ENCODE assay signal across 27 cellular contexts in genomic region chr21:45390121-45390751, GRCh38. TPM values are rescaled to one million over a fixed set of nuclear protein-coding genes. Genes with fewer than 3 reads are reported as not detected.
DNase-seq lines count a peak whose midpoint lies in the region; ATAC-seq, FAIRE-seq and TF ChIP-seq lines count a peak whose summit lies in the region.
"Had no signal": no experiment of that assay in that cellular context is flagged by ENCODE, and none has a peak within 500 bp of the region (broad histone marks: within the 10 kb centered on the region; RNA-seq: fewer than 3 reads in every experiment).

No MANE protein-coding gene starts in this region.

- TF ChIP-seq EP300 in HepG2 (IDR thresholded peaks at IDR 0.05; ENCODE audit: low read depth in 2 of 2, low read length in 2 of 2), result no peak
- no peak for TF ChIP-seq EP300 in HepG2 (CRISPR knock-in tag; IDR thresholded peaks at IDR 0.05; ENCODE audit: borderline replicate concordance)
- TF ChIP-seq EP300 in ovary (IDR thresholded peaks at IDR 0.05), result no peak

- no peaks in the 10 kb centered on the region for H3K9me3 Mint-ChIP-seq in activated CD8-positive, alpha-beta memory T cell treated with anti-CD3 and anti-CD28 coated beads, Interleukin-2, amount 10 ng/mL, durations not matched to agents 7 days and 5 days (ENCODE audit: low read depth)
- H3K9me3 Mint-ChIP-seq: CD4-positive, alpha-beta memory T cell; IgD-negative memory B cell; natural killer cell treated with Interleukin-12 subunit alpha and Interleukin-12 subunit beta and Interleukin-15 and Interleukin-18, amount 100 ng/mL, for 72 hours had no signal

- H3K4me1 Mint-ChIP-seq in activated CD8-positive, alpha-beta memory T cell treated with anti-CD3 and anti-CD28 coated beads, Interleukin-2, amount 10 ng/mL, durations not matched to agents 7 days and 5 days, result no peaks in the 10 kb centered on the region
- H3K4me1 Mint-ChIP-seq: CD4-positive, alpha-beta memory T cell; IgD-negative memory B cell had no signal

- no peak overlapping the region for H2AFZ ChIP-seq in HepG2 (ENCODE audit: low read length)

- TF ChIP-seq CTCF in right lobe of liver (IDR thresholded peaks at IDR 0.05) (no peak), HepG2 (CRISPR knock-in tag; IDR thresholded peaks at IDR 0.05) (no peak), ovary (IDR thresholded peaks at IDR 0.05) (no peak), omental fat pad (IDR thresholded peaks at IDR 0.05) (no peak)

- H3K9me3 ChIP-seq in right lobe of liver (no peaks in the 10 kb centered on the region), HepG2 (ENCODE audit: low read length) (no peaks in the 10 kb centered on the region), ovary (no peaks in the 10 kb centered on the region), aorta (ENCODE audit: control insufficient read depth, low read length) (no peaks in the 10 kb centered on the region)
- H3K9me3 ChIP-seq: SJSA1, stomach, thyroid gland had no signal

- no peak overlapping the region for H3K4me3 Mint-ChIP-seq in activated CD8-positive, alpha-beta memory T cell treated with anti-CD3 and anti-CD28 coated beads, Interleukin-2, amount 10 ng/mL, durations not matched to agents 7 days and 5 days
- H3K4me3 Mint-ChIP-seq: CD4-positive, alpha-beta memory T cell; IgD-negative memory B cell; natural killer cell treated with Interleukin-12 subunit alpha and Interleukin-12 subunit beta and Interleukin-15 and Interleukin-18, amount 100 ng/mL, for 72 hours had no signal

- FAIRE-seq in HepG2 (lab: Jason Lieb, UNC), result no peak
- FAIRE-seq: islet of Langerhans had no signal

- DNase-seq in right lobe of liver (peak; percentile 17 to 47 (median 43)), HepG2 (ENCODE audit: low spot score) (no peak), left ventricle myocardium superior (peak; percentile 25), ovary (peak; percentile 9 to 41 (median 26)), aorta (peak; percentile 42 to 65), omental fat pad (ENCODE audit: low spot score) (no peak)
- no peak for DNase-seq in activated CD8-positive, alpha-beta memory T cell treated with anti-CD3 and anti-CD28 coated beads, Interleukin-2, amount 10 ng/mL, durations not matched to agents 7 days and 5 days
- DNase-seq: activated CD4-positive, alpha-beta T cell treated with anti-CD3 and anti-CD28 coated beads for 48 hours; activated T-cell treated with anti-CD3 and anti-CD28 coated beads for 4 hours; AML-193; CD4-positive, alpha-beta memory T cell; central memory CD4-positive, alpha-beta T cell; GOT3; MV-4-11; NCI-H1436 treated with DMSO at 0.1 percent for 48 hours; NCI-H82; retina; stimulated activated CD4-positive, alpha-beta T cell treated with anti-CD3 and anti-CD28 coated beads, Interleukin-12 subunit alpha, Interleukin-12 subunit beta, amount 100 ng/mL, for 4 hours; stimulated activated CD4-positive, alpha-beta T cell treated with anti-CD3 and anti-CD28 coated beads, Interleukin-2, amount 100 ng/mL, for 48 hours; stomach; thyroid gland; WERI-Rb-1 had no signal

- H3K4me1 ChIP-seq in right lobe of liver (no peaks in the 10 kb centered on the region), HepG2 (ENCODE audit: insufficient read depth, low read length) (peaks cover 37% of the 10 kb centered on the region), ovary (ENCODE audit: insufficient read depth) (peaks cover 19% of the 10 kb centered on the region), aorta (ENCODE audit: control insufficient read depth in 1 of 2, insufficient read depth in 2 of 2, low read length in 2 of 2) (no peaks in the 10 kb centered on the region)

- no peaks in the 10 kb centered on the region for H3K36me3 Mint-ChIP-seq in activated CD8-positive, alpha-beta memory T cell treated with anti-CD3 and anti-CD28 coated beads, Interleukin-2, amount 10 ng/mL, durations not matched to agents 7 days and 5 days
- H3K36me3 Mint-ChIP-seq: CD4-positive, alpha-beta memory T cell; IgD-negative memory B cell; natural killer cell treated with Interleukin-12 subunit alpha and Interleukin-12 subunit beta and Interleukin-15 and Interleukin-18, amount 100 ng/mL, for 72 hours had no signal

- in situ Hi-C loops in HepG2 (cut with HindIII; ENCODE audit: extremely low pct_ligation_motif_present, low pct_unique_long_range_greater_than_20kb), result no loop called here

- TF ChIP-seq POLR2A in right lobe of liver (IDR thresholded peaks at IDR 0.05) (no peak), HepG2 (IDR thresholded peaks at IDR 0.05; ENCODE audit: insufficient read depth in 1 of 2, low read depth in 2 of 2, low read length in 2 of 2) (no peak), ovary (IDR thresholded peaks at IDR 0.05) (no peak)

- no peaks in the 10 kb centered on the region for H4K20me1 ChIP-seq in HepG2 (ENCODE audit: insufficient read depth, low read length)

- H3K4me3 ChIP-seq in right lobe of liver, result no peak overlapping the region
- no peak overlapping the region for H3K4me3 ChIP-seq in HepG2 (replicated peaks in 1 of 3; ENCODE audit: insufficient read depth in 1 of 3, low read depth in 2 of 3, low read length in 3 of 3)
- H3K4me3 ChIP-seq in ovary, result no peak overlapping the region
- no peak overlapping the region for H3K4me3 ChIP-seq in aorta (ENCODE audit: low read length in 2 of 2)
- H3K4me3 ChIP-seq: SJSA1, stomach, thyroid gland had no signal

- no peak overlapping the region for H3K27ac Mint-ChIP-seq in activated CD8-positive, alpha-beta memory T cell treated with anti-CD3 and anti-CD28 coated beads, Interleukin-2, amount 10 ng/mL, durations not matched to agents 7 days and 5 days
- H3K27ac Mint-ChIP-seq: CD4-positive, alpha-beta memory T cell; IgD-negative memory B cell; natural killer cell treated with Interleukin-12 subunit alpha and Interleukin-12 subunit beta and Interleukin-15 and Interleukin-18, amount 100 ng/mL, for 72 hours had no signal

- no peaks in the 10 kb centered on the region for H3K79me2 ChIP-seq in HepG2 (ENCODE audit: insufficient read depth, low read length)

- H3K27me3 ChIP-seq in right lobe of liver (no peaks in the 10 kb centered on the region), HepG2 (ENCODE audit: control insufficient read depth in 1 of 2, insufficient read depth in 2 of 2, low read length in 2 of 2) (peaks cover 11 to 82% of the 10 kb centered on the region in 2 experiments), ovary (no peaks in the 10 kb centered on the region), aorta (ENCODE audit: control insufficient read depth in 1 of 2, insufficient read depth in 2 of 2, low read length in 1 of 2) (no peaks in the 10 kb centered on the region)
- H3K27me3 ChIP-seq: SJSA1, thyroid gland had no signal

- no peak overlapping the region for H3K4me2 ChIP-seq in HepG2 (ENCODE audit: low read depth, low read length)

- ATAC-seq in right lobe of liver (no peak), HepG2 (no peak), left ventricle myocardium superior (no peak), aorta (ENCODE audit: low FRiP score) (no peak), omental fat pad (ENCODE audit: low FRiP score) (no peak), HG02970 (IDR thresholded peaks at IDR 0.05; ENCODE audit: low FRiP score, unreplicated experiment) (no peak)
- no peak for ATAC-seq in activated CD8-positive, alpha-beta memory T cell treated with anti-CD3 and anti-CD28 coated beads, Interleukin-2, amount 10 ng/mL, durations not matched to agents 7 days and 5 days
- ATAC-seq: natural killer cell treated with Interleukin-12 subunit alpha and Interleukin-12 subunit beta and Interleukin-15 and Interleukin-18, amount 100 ng/mL, for 72 hours had no signal

- H3K27ac ChIP-seq in right lobe of liver (no peak overlapping the region), HepG2 (ENCODE audit: extremely low read length, insufficient read depth, low read length) (no peak overlapping the region), ovary (no peak overlapping the region), aorta (ENCODE audit: low read depth in 1 of 2, low read length in 2 of 2) (no peak overlapping the region)
- H3K27ac ChIP-seq: SJSA1, stomach, WERI-Rb-1 had no signal

- no TSS peak for BruUV-seq in HepG2 (replicated peaks; lab: Mats Ljungman, UMichigan)

- no peak overlapping the region for H3K9ac ChIP-seq in HepG2 (ENCODE audit: insufficient read depth, low read depth, low read length)

- H3K27me3 Mint-ChIP-seq in activated CD8-positive, alpha-beta memory T cell treated with anti-CD3 and anti-CD28 coated beads, Interleukin-2, amount 10 ng/mL, durations not matched to agents 7 days and 5 days, result peaks cover 2% of the 10 kb centered on the region

- POLR2A ChIA-PET in HepG2 (lab: Yijun Ruan, JAX), result interaction anchor here (1.1 kb wide), 1 partner anchor 33 kb away, joined by 3 read pairs; no protein-coding TSS in a partner anchor

- no peaks in the 10 kb centered on the region for H3K36me3 ChIP-seq in right lobe of liver
- no peaks in the 10 kb centered on the region for H3K36me3 ChIP-seq in HepG2 (replicated peaks in 1 of 2; ENCODE audit: control insufficient read depth in 1 of 2, insufficient read depth in 2 of 2, low read length in 2 of 2)
- no peaks in the 10 kb centered on the region for H3K36me3 ChIP-seq in ovary
- no peaks in the 10 kb centered on the region for H3K36me3 ChIP-seq in aorta (ENCODE audit: control insufficient read depth in 1 of 2, insufficient read depth in 2 of 2, low read length in 1 of 2)
- H3K36me3 ChIP-seq: SJSA1, stomach, thyroid gland, WERI-Rb-1 had no signal

- intact Hi-C loops in right lobe of liver (cut with DNase I) (no loop called here), HepG2 (cut with micrococcal nuclease; ENCODE audit: unreplicated experiment) (no loop called here), left ventricle myocardium superior (cut with micrococcal nuclease) (no loop called here), ovary (cut with DNase I) (no loop called here), aorta (cut with DNase I) (no loop called here)

- TF ChIP-seq RAD21 in HepG2 (CRISPR knock-in tag; IDR thresholded peaks at IDR 0.05), result no peak

- CTCF ChIA-PET in HepG2 (lab: Yijun Ruan, JAX; ENCODE audit: low intra/inter-chr PET ratio, low total read pairs), result no interaction called here
- CTCF ChIA-PET in activated CD8-positive, alpha-beta memory T cell treated with anti-CD3 and anti-CD28 coated beads, Interleukin-2, amount 10 ng/mL, durations not matched to agents 7 days and 5 days (lab: Charles Lee), result no interaction called here

- WGBS in right lobe of liver (ENCODE audit: insufficient coverage, low coverage, low lambda C conversion rate, missing lambda C conversion rate), result 88% methylated on average over 10 of the region's 28 CpGs
- WGBS in HepG2 (ENCODE audit: low lambda C conversion rate), result 49% methylated on average over 18 of the region's 28 CpGs
- 87 to 91% (median 88%) methylated on average over 27 to 28 of the region's 28 CpGs for WGBS in ovary, 3 donors
- 92 to 93% methylated on average over 28 of the region's 28 CpGs for whole genome bisulfite sequencing in aorta, 2 donors

RNA-seq across cellular contexts. Expression of gene COL18A1, which starts 14.7 kb away (rescaled TPM):
- total RNA-seq in right lobe of liver (100 to 1,000 TPM; 261 to 487 (median 297) TPM), HepG2 (2016; rRNA removed; fragmentation: Illumina TruSeq; extraction: Trizol) (21.2 and 102 TPM in 2 replicates), left ventricle myocardium superior (52.4 TPM), ovary (100 to 1,000 TPM; 141 to 353 (median 270) TPM), aorta (100 to 1,000 TPM; 289 to 301 TPM), omental fat pad (100 to 1,000 TPM in 2 of 4 donors, 10 to 100 TPM in 2; 64.7 to 110 (median 98.9) TPM)
- total RNA-seq in HepG2 (2016; cell fraction: cytosol; rRNA removed; fragmentation: Illumina TruSeq; extraction: Trizol; ENCODE audit: low read depth), result 5.5 and 5.6 TPM in 2 replicates
- 18.4 and 106 TPM in 2 replicates for total RNA-seq in HepG2 (2016; cell fraction: insoluble cytoplasmic fraction; rRNA removed; fragmentation: Illumina TruSeq; extraction: Trizol)
- total RNA-seq in HepG2 (2016; cell fraction: membrane; rRNA removed; fragmentation: Illumina TruSeq; extraction: Trizol), result 10.8 and 11.6 TPM in 2 replicates
- total RNA-seq in HepG2 (2016; cell fraction: nucleus; rRNA removed; fragmentation: Illumina TruSeq; extraction: Trizol), result 122 and 150 TPM in 2 replicates
- polyA plus RNA-seq in HepG2 (2011; rRNA removed) (79.0 and 128 TPM in 2 replicates), ovary (100 to 1,000 TPM in 1 of 2 donors, 10 to 100 TPM in 1; 11.1 to 201 TPM), aorta (100 to 1,000 TPM in 1 of 2 donors, 10 to 100 TPM in 1; 97.3 to 963 TPM)
- polyA plus RNA-seq in HepG2 (2011; cell fraction: cytosol; rRNA removed), result 51.6 and 89.8 TPM in 2 replicates
- 1,622 and 2,194 TPM in 2 replicates for polyA plus RNA-seq in HepG2 (2011; cell fraction: nucleus; rRNA removed)
- polyA plus RNA-seq in HepG2 (2012), result 59.0 and 129 TPM in 2 replicates
- polyA plus RNA-seq in HepG2 (2016; cell fraction: cytosol; fragmentation: Illumina TruSeq; extraction: Trizol; ENCODE audit: low read depth), result 4.3 and 4.4 TPM in 2 replicates
- 20.7 and 26.9 TPM in 2 replicates for polyA plus RNA-seq in HepG2 (2016; cell fraction: insoluble cytoplasmic fraction; fragmentation: Illumina TruSeq; extraction: Trizol; ENCODE audit: low read depth)
- 5.0 and 6.2 TPM in 2 replicates for polyA plus RNA-seq in HepG2 (2016; cell fraction: membrane; fragmentation: Illumina TruSeq; extraction: Trizol; ENCODE audit: low read depth)
- 308 and 331 TPM in 2 replicates for polyA plus RNA-seq in HepG2 (2016; cell fraction: nucleus; fragmentation: Illumina TruSeq; extraction: Trizol; ENCODE audit: insufficient read depth, low read depth)
- polyA minus RNA-seq in HepG2 (2011; rRNA and poly(A)+ RNA removed; ENCODE audit: low replicate concordance), result 0.09 and 44.3 TPM in 2 replicates
- 36.9 and 37.7 TPM in 2 replicates for polyA minus RNA-seq in HepG2 (2011; cell fraction: cytosol; rRNA and poly(A)+ RNA removed)
- polyA minus RNA-seq in HepG2 (2011; cell fraction: nucleus; rRNA and poly(A)+ RNA removed), result 46.7 and 51.1 TPM in 2 replicates
- 1 to 10 TPM; 5.2 to 7.3 TPM for total RNA-seq in activated CD8-positive, alpha-beta memory T cell treated with anti-CD3 and anti-CD28 coated beads, Interleukin-2, amount 10 ng/mL, durations not matched to agents 7 days and 5 days

Comparison
In these comparisons a context has a peak if more than half of its experiments do, and no peak if none do; other contexts are left out.
1. DNase-seq: peak in right lobe of liver (3 of 3), left ventricle myocardium superior (single experiment), ovary (5 of 5) and aorta (2 of 2); none in HepG2 (single experiment), omental fat pad (single experiment) and activated CD8-positive, alpha-beta memory T cell treated with anti-CD3 and anti-CD28 coated beads, Interleukin-2, amount 10 ng/mL, durations not matched to agents 7 days and 5 days (single experiment).